In genomic region chr6:138107752-138108592, GRCh38 we compare ENCODE assay signal across 8 cellular contexts. TPM values are rescaled to one million over a fixed set of nuclear protein-coding genes. Genes with fewer than 3 reads are reported as not detected.
DNase-seq lines count a peak whose midpoint lies in the region; ATAC-seq and TF ChIP-seq lines count a peak whose summit lies in the region.

No MANE protein-coding gene starts in this region.

- no peak for TF ChIP-seq CTCF in GM20000 (IDR thresholded peaks at IDR 0.05; ENCODE audit: extremely low read depth, missing control alignments)

- peak overlapping the region; percentile 76 to 91 (median 88) for H3K27ac Mint-ChIP-seq in CD4-positive, CD25-positive, alpha-beta regulatory T cell
- H3K27ac Mint-ChIP-seq in activated naive CD8-positive, alpha-beta T cell treated with anti-CD3 and anti-CD28 coated beads, Interleukin-2, amount 10 ng/mL, durations not matched to agents 7 days and 5 days: peak overlapping the region; percentile 61

- no peak overlapping the region for H3K9ac ChIP-seq in iPS-15b (ENCODE audit: low read depth, low read length)
- peak overlapping the region; percentile 40 to 61 (median 41) for H3K9ac ChIP-seq in skeletal muscle tissue (ENCODE audit: low read depth in 1 of 3, low read length in 3 of 3)

- H3K27me3 Mint-ChIP-seq in CD4-positive, CD25-positive, alpha-beta regulatory T cell: peaks cover 27% of the 10 kb centered on the region
- peaks cover 33% of the 10 kb centered on the region for H3K27me3 Mint-ChIP-seq in activated naive CD8-positive, alpha-beta T cell treated with anti-CD3 and anti-CD28 coated beads, Interleukin-2, amount 10 ng/mL, durations not matched to agents 7 days and 5 days

- H3K36me3 ChIP-seq in CD4-positive, CD25-positive, alpha-beta regulatory T cell (ENCODE audit: control insufficient read depth, insufficient read depth, low read length): no peaks in the 10 kb centered on the region
- H3K36me3 ChIP-seq in iPS-15b (ENCODE audit: control insufficient read depth, insufficient read depth, low read length) (no peaks in the 10 kb centered on the region), skeletal muscle tissue (ENCODE audit: control insufficient read depth in 3 of 3, insufficient read depth in 3 of 3, low read length in 3 of 3) (no peaks in the 10 kb centered on the region)

- peak in 2 of 3 donors; percentile 15 to 44 for DNase-seq in CD4-positive, CD25-positive, alpha-beta regulatory T cell
- DNase-seq in GM20000 (ENCODE audit: low spot score) (peak; percentile 52), NCI-H2029 (lab: John Stamatoyannopoulos, UW) (peak; percentile 28)
- no peak for DNase-seq in activated naive CD8-positive, alpha-beta T cell treated with anti-CD3 and anti-CD28 coated beads, Interleukin-2, amount 10 ng/mL, durations not matched to agents 7 days and 5 days

- peak overlapping the region; percentile 1 for H3K27ac ChIP-seq in CD4-positive, CD25-positive, alpha-beta regulatory T cell (ENCODE audit: insufficient read depth, low read length, poor library complexity, severe bottlenecking)
- H3K27ac ChIP-seq in skeletal muscle tissue (ENCODE audit: low read depth, low read length): no peak overlapping the region

- peaks cover 22% of the 10 kb centered on the region for H3K4me1 ChIP-seq in CD4-positive, CD25-positive, alpha-beta regulatory T cell (ENCODE audit: control insufficient read depth, insufficient read depth, low read length, poor library complexity, severe bottlenecking)
- peaks cover 2% of the 10 kb centered on the region for H3K4me1 ChIP-seq in iPS-15b (ENCODE audit: control insufficient read depth, insufficient read depth, low read length)
- H3K4me1 ChIP-seq in skeletal muscle tissue (ENCODE audit: control insufficient read depth in 3 of 3, insufficient read depth in 3 of 3, low read length in 3 of 3): peaks cover 2 to 5% (median 4%) of the 10 kb centered on the region in 3 donors

- ATAC-seq in CD4-positive, CD25-positive, alpha-beta regulatory T cell (ENCODE audit: low read depth in 2 of 2): peak in 1 of 2 donors; percentile 9
- ATAC-seq in activated naive CD8-positive, alpha-beta T cell treated with anti-CD3 and anti-CD28 coated beads, Interleukin-2, amount 10 ng/mL, durations not matched to agents 7 days and 5 days (ENCODE audit: low read depth): peak; percentile 43
- ATAC-seq in HG02938 (IDR thresholded peaks at IDR 0.05; ENCODE audit: unreplicated experiment): no peak
- ATAC-seq in GM21367 (IDR thresholded peaks at IDR 0.05; ENCODE audit: unreplicated experiment): no peak

- peak overlapping the region; percentile 89 to 96 (median 92) for H3K4me3 Mint-ChIP-seq in CD4-positive, CD25-positive, alpha-beta regulatory T cell
- peak overlapping the region; percentile 85 for H3K4me3 Mint-ChIP-seq in activated naive CD8-positive, alpha-beta T cell treated with anti-CD3 and anti-CD28 coated beads, Interleukin-2, amount 10 ng/mL, durations not matched to agents 7 days and 5 days

- peaks cover 9 to 30% (median 20%) of the 10 kb centered on the region in 4 donors for H3K4me1 Mint-ChIP-seq in CD4-positive, CD25-positive, alpha-beta regulatory T cell
- H3K4me1 Mint-ChIP-seq in activated naive CD8-positive, alpha-beta T cell treated with anti-CD3 and anti-CD28 coated beads, Interleukin-2, amount 10 ng/mL, durations not matched to agents 7 days and 5 days: peaks cover 17% of the 10 kb centered on the region

- peak overlapping the region; percentile 69 for H3K4me3 ChIP-seq in CD4-positive, CD25-positive, alpha-beta regulatory T cell (ENCODE audit: low read depth, low read length)
- peak overlapping the region; percentile 83 for H3K4me3 ChIP-seq in iPS-15b (ENCODE audit: low read depth, low read length)
- peak overlapping the region; percentile 57 to 72 (median 70) for H3K4me3 ChIP-seq in skeletal muscle tissue (ENCODE audit: low read length in 3 of 3)

- H3K36me3 Mint-ChIP-seq in CD4-positive, CD25-positive, alpha-beta regulatory T cell: no peaks in the 10 kb centered on the region
- H3K36me3 Mint-ChIP-seq in activated naive CD8-positive, alpha-beta T cell treated with anti-CD3 and anti-CD28 coated beads, Interleukin-2, amount 10 ng/mL, durations not matched to agents 7 days and 5 days: no peaks in the 10 kb centered on the region

- H3K9me3 ChIP-seq in CD4-positive, CD25-positive, alpha-beta regulatory T cell (ENCODE audit: control insufficient read depth in 2 of 2, low read length in 2 of 2): no peaks in the 10 kb centered on the region
- H3K9me3 ChIP-seq in iPS-15b (ENCODE audit: control insufficient read depth, insufficient read depth, low read length) (no peaks in the 10 kb centered on the region), skeletal muscle tissue (ENCODE audit: control insufficient read depth in 3 of 3, low read length in 3 of 3) (no peaks in the 10 kb centered on the region)

- H3K27me3 ChIP-seq in CD4-positive, CD25-positive, alpha-beta regulatory T cell (ENCODE audit: control insufficient read depth, insufficient read depth, low read length): peaks cover 8% of the 10 kb centered on the region
- H3K27me3 ChIP-seq in iPS-15b (ENCODE audit: control insufficient read depth, insufficient read depth, low read length) (no peaks in the 10 kb centered on the region), skeletal muscle tissue (ENCODE audit: control insufficient read depth in 3 of 3, insufficient read depth in 3 of 3, low read length in 3 of 3) (peaks cover 3 to 23% (median 17%) of the 10 kb centered on the region in 3 donors)

- POLR2A ChIA-PET in activated naive CD8-positive, alpha-beta T cell treated with anti-CD3 and anti-CD28 coated beads, Interleukin-2, amount 10 ng/mL, durations not matched to agents 7 days and 5 days (lab: Charles Lee): no interaction called here

- peaks cover 0 to 2% (median 0%) of the 10 kb centered on the region in 7 donors for H3K9me3 Mint-ChIP-seq in CD4-positive, CD25-positive, alpha-beta regulatory T cell
- H3K9me3 Mint-ChIP-seq in activated naive CD8-positive, alpha-beta T cell treated with anti-CD3 and anti-CD28 coated beads, Interleukin-2, amount 10 ng/mL, durations not matched to agents 7 days and 5 days: no peaks in the 10 kb centered on the region

RNA-seq across cellular contexts. Expression of gene PERP, which starts 0.8 kb away (rescaled TPM):
- total RNA-seq in CD4-positive, CD25-positive, alpha-beta regulatory T cell: 2.3 TPM
- 10 to 100 TPM in 2 of 4 donors, 1 to 10 TPM in 2; 4.0 to 12.4 (median 8.1) TPM for polyA plus RNA-seq in CD4-positive, CD25-positive, alpha-beta regulatory T cell
- total RNA-seq in activated naive CD8-positive, alpha-beta T cell treated with anti-CD3 and anti-CD28 coated beads, Interleukin-2, amount 10 ng/mL, durations not matched to agents 7 days and 5 days: 1 to 10 TPM; 3.2 to 3.9 TPM
- total RNA-seq in skeletal muscle tissue: 1.0 TPM

RNA-seq across cellular contexts. Expression of gene ARFGEF3, which starts 53.8 kb away (rescaled TPM):
- total RNA-seq in CD4-positive, CD25-positive, alpha-beta regulatory T cell: not detected
- not detected for polyA plus RNA-seq in CD4-positive, CD25-positive, alpha-beta regulatory T cell
- total RNA-seq in activated naive CD8-positive, alpha-beta T cell treated with anti-CD3 and anti-CD28 coated beads, Interleukin-2, amount 10 ng/mL, durations not matched to agents 7 days and 5 days: under 1 TPM; 0.28 to 0.30 TPM
- 1.0 TPM for total RNA-seq in skeletal muscle tissue
